1 cellular context compared by ENCODE assay signal in the genomic region with DNA sequence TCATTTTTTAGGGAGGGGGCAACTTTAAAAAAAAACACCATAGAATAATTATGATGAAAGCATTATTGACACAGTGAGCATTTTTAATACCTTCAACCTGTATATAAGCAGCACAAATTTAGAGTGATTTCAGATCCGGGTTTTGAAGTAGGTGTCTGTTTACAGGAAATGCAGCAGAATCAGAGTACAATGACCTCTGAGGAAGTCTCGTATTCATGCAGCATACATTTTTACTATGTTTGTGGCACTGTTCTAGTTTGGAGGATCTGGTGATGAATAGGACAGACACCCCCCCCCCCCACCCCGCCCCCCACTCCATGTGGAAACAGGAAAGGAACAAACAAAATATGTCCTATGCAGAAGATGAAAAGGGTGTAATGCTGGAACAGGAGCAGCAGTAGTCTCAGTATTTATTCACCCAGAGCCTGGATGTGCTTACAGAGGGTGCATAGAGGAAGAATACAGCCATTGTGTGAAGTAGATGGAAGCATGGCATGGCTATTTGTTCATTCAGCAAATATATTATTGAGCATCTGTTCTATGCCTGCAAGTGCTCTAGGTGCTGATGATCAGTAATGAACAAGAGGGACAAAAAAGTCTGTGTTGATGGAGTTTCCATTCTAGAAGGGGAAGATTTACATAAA.
TF ChIP-seq lines count a peak whose summit lies in the region.

No MANE protein-coding gene starts in this region.

TF ChIP-seq in HEK293, 187 proteins besides CTCF, POLR2A, EP300 and RAD21 (continued from another document):
- TF ChIP-seq, protein P1, sequence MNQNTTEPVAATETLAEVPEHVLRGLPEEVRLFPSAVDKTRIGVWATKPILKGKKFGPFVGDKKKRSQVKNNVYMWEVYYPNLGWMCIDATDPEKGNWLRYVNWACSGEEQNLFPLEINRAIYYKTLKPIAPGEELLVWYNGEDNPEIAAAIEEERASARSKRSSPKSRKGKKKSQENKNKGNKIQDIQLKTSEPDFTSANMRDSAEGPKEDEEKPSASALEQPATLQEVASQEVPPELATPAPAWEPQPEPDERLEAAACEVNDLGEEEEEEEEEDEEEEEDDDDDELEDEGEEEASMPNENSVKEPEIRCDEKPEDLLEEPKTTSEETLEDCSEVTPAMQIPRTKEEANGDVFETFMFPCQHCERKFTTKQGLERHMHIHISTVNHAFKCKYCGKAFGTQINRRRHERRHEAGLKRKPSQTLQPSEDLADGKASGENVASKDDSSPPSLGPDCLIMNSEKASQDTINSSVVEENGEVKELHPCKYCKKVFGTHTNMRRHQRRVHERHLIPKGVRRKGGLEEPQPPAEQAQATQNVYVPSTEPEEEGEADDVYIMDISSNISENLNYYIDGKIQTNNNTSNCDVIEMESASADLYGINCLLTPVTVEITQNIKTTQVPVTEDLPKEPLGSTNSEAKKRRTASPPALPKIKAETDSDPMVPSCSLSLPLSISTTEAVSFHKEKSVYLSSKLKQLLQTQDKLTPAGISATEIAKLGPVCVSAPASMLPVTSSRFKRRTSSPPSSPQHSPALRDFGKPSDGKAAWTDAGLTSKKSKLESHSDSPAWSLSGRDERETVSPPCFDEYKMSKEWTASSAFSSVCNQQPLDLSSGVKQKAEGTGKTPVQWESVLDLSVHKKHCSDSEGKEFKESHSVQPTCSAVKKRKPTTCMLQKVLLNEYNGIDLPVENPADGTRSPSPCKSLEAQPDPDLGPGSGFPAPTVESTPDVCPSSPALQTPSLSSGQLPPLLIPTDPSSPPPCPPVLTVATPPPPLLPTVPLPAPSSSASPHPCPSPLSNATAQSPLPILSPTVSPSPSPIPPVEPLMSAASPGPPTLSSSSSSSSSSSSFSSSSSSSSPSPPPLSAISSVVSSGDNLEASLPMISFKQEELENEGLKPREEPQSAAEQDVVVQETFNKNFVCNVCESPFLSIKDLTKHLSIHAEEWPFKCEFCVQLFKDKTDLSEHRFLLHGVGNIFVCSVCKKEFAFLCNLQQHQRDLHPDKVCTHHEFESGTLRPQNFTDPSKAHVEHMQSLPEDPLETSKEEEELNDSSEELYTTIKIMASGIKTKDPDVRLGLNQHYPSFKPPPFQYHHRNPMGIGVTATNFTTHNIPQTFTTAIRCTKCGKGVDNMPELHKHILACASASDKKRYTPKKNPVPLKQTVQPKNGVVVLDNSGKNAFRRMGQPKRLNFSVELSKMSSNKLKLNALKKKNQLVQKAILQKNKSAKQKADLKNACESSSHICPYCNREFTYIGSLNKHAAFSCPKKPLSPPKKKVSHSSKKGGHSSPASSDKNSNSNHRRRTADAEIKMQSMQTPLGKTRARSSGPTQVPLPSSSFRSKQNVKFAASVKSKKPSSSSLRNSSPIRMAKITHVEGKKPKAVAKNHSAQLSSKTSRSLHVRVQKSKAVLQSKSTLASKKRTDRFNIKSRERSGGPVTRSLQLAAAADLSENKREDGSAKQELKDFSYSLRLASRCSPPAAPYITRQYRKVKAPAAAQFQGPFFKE (tag by site-specific recombination; IDR thresholded peaks at IDR 0.05; ENCODE audit: borderline replicate concordance): no peak
- TF ChIP-seq GFI1B (tag by site-specific recombination; IDR thresholded peaks at IDR 0.05) (no peak), ZNF660 (tag by site-specific recombination; IDR thresholded peaks at IDR 0.05) (no peak), YY1 (tag by site-specific recombination; IDR thresholded peaks at IDR 0.05) (no peak), ZNF747 (tag by site-specific recombination; IDR thresholded peaks at IDR 0.05) (no peak), ZNF16 (tag by site-specific recombination; IDR thresholded peaks at IDR 0.05; ENCODE audit: low read depth) (no peak), ZNF529 (tag by site-specific recombination; IDR thresholded peaks at IDR 0.05; ENCODE audit: insufficient replicate concordance) (no peak), SP3 (tag by site-specific recombination; IDR thresholded peaks at IDR 0.05) (no peak), ZSCAN23 (tag by site-specific recombination; IDR thresholded peaks at IDR 0.05) (no peak)
- TF ChIP-seq, protein P2, sequence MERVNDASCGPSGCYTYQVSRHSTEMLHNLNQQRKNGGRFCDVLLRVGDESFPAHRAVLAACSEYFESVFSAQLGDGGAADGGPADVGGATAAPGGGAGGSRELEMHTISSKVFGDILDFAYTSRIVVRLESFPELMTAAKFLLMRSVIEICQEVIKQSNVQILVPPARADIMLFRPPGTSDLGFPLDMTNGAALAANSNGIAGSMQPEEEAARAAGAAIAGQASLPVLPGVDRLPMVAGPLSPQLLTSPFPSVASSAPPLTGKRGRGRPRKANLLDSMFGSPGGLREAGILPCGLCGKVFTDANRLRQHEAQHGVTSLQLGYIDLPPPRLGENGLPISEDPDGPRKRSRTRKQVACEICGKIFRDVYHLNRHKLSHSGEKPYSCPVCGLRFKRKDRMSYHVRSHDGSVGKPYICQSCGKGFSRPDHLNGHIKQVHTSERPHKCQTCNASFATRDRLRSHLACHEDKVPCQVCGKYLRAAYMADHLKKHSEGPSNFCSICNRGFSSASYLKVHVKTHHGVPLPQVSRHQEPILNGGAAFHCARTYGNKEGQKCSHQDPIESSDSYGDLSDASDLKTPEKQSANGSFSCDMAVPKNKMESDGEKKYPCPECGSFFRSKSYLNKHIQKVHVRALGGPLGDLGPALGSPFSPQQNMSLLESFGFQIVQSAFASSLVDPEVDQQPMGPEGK (tag by site-specific recombination; IDR thresholded peaks at IDR 0.05): no peak
- TF ChIP-seq, protein P3, sequence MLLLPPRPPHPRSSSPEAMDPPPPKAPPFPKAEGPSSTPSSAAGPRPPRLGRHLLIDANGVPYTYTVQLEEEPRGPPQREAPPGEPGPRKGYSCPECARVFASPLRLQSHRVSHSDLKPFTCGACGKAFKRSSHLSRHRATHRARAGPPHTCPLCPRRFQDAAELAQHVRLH (tag by site-specific recombination; IDR thresholded peaks at IDR 0.05): no peak
- TF ChIP-seq, protein P4, sequence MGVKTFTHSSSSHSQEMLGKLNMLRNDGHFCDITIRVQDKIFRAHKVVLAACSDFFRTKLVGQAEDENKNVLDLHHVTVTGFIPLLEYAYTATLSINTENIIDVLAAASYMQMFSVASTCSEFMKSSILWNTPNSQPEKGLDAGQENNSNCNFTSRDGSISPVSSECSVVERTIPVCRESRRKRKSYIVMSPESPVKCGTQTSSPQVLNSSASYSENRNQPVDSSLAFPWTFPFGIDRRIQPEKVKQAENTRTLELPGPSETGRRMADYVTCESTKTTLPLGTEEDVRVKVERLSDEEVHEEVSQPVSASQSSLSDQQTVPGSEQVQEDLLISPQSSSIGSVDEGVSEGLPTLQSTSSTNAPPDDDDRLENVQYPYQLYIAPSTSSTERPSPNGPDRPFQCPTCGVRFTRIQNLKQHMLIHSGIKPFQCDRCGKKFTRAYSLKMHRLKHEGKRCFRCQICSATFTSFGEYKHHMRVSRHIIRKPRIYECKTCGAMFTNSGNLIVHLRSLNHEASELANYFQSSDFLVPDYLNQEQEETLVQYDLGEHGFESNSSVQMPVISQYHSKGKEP (tag by site-specific recombination; IDR thresholded peaks at IDR 0.05): 0 out of 2 replicates have a peak, but pooled peaks have one; percentile 36
